In genomic region chr19:1872807-1873523, GRCh38 we compare ENCODE assay signal across 10 cellular contexts. TPM values are rescaled to one million over a fixed set of nuclear protein-coding genes. Genes with fewer than 3 reads are reported as not detected.
DNase-seq lines count a peak whose midpoint lies in the region; ATAC-seq, FAIRE-seq and TF ChIP-seq lines count a peak whose summit lies in the region.
"Had no signal": no experiment of that assay in that cellular context is flagged by ENCODE, and none has a peak within 500 bp of the region (broad histone marks: within the 10 kb centered on the region; RNA-seq: fewer than 3 reads in every experiment).

No MANE protein-coding gene starts in this region.

- H3K27me3 ChIP-seq in DOHH2 (ENCODE audit: control insufficient read depth, low read length), result no peaks in the 10 kb centered on the region

- H3K4me1 Mint-ChIP-seq in activated T-helper 17 cell treated with anti-CD3 and anti-CD28 coated beads, Interleukin-2, amount 50 U/mL, for 72 hours, result peaks cover 6% of the 10 kb centered on the region
- peaks cover 32% of the 10 kb centered on the region for H3K4me1 Mint-ChIP-seq in stimulated activated effector memory CD8-positive, alpha-beta T cell treated with anti-CD3 and anti-CD28 coated beads, Interleukin-12 subunit alpha, Interleukin-12 subunit beta, amount 100 ng/mL, for 72 hours

- intact Hi-C loops in kidney (cut with DNase I), result no loop called here

- no peak for ATAC-seq in activated T-helper 17 cell treated with anti-CD3 and anti-CD28 coated beads, Interleukin-2, amount 50 U/mL, for 72 hours (replicated peaks)
- ATAC-seq in stimulated activated effector memory CD8-positive, alpha-beta T cell treated with anti-CD3 and anti-CD28 coated beads, Interleukin-12 subunit alpha, Interleukin-12 subunit beta, amount 100 ng/mL, for 72 hours, result no peak
- ATAC-seq in HG02885 (IDR thresholded peaks at IDR 0.05; ENCODE audit: poor library complexity, unreplicated experiment) (no peak), GM18505 (IDR thresholded peaks at IDR 0.05; ENCODE audit: unreplicated experiment) (no peak), GM19452 (IDR thresholded peaks at IDR 0.05; ENCODE audit: unreplicated experiment) (no peak)

- FAIRE-seq in kidney (lab: Jason Lieb, UNC), result no peak

- DNase-seq in kidney, result peak; percentile 79
- DNase-seq in stimulated activated effector memory CD8-positive, alpha-beta T cell treated with anti-CD3 and anti-CD28 coated beads, Interleukin-12 subunit alpha, Interleukin-12 subunit beta, amount 100 ng/mL, for 72 hours (ENCODE audit: low spot score in 2 of 2), result no peak
- DNase-seq: Karpas-422; NCI-H69; stimulated activated CD8-positive, alpha-beta memory T cell treated with anti-CD3 and anti-CD28 coated beads, Interleukin-4, amount 100 ng/mL, for 48 hours had no signal

- no peak for TF ChIP-seq POLR2A in GM18505 (IDR thresholded peaks at IDR 0.05; ENCODE audit: borderline replicate concordance, extremely low read depth, insufficient read depth, insufficient read length)

- no peak for TF ChIP-seq CTCF in DOHH2 (IDR thresholded peaks at IDR 0.05; ENCODE audit: low read depth, low read length, poor library complexity, severe bottlenecking)
- TF ChIP-seq CTCF in kidney (IDR thresholded peaks at IDR 0.05; ENCODE audit: borderline replicate concordance, extremely low read depth, insufficient read depth), result no peak

- peaks cover 11% of the 10 kb centered on the region; the same call in 1 of the 2 replicates for H4K20me1 ChIP-seq in DOHH2 (ENCODE audit: control insufficient read depth, insufficient read depth, low read depth, low read length)

- H3K4me1 ChIP-seq in DOHH2 (ENCODE audit: control insufficient read depth, low read length), result peaks cover 16% of the 10 kb centered on the region
- peaks cover 13 to 28% of the 10 kb centered on the region in 2 donors for H3K4me1 ChIP-seq in kidney (ENCODE audit: control insufficient read depth in 1 of 2, insufficient read depth in 1 of 2, low read depth in 1 of 2, low read length in 2 of 2)

- no peaks in the 10 kb centered on the region for H3K9me3 ChIP-seq in DOHH2 (ENCODE audit: control insufficient read depth, insufficient read depth, low read length)
- H3K9me3 ChIP-seq in kidney (ENCODE audit: control insufficient read depth in 1 of 2, low read length in 2 of 2), result no peaks in the 10 kb centered on the region

- peak overlapping the region in 1 of 2 donors; percentile 61 for H3K9ac ChIP-seq in kidney (ENCODE audit: low read length in 2 of 2)

- peaks cover 56% of the 10 kb centered on the region for H3K36me3 Mint-ChIP-seq in activated T-helper 17 cell treated with anti-CD3 and anti-CD28 coated beads, Interleukin-2, amount 50 U/mL, for 72 hours (ENCODE audit: low read depth)
- H3K36me3 Mint-ChIP-seq in stimulated activated effector memory CD8-positive, alpha-beta T cell treated with anti-CD3 and anti-CD28 coated beads, Interleukin-12 subunit alpha, Interleukin-12 subunit beta, amount 100 ng/mL, for 72 hours, result peaks cover 68% of the 10 kb centered on the region

- H3K4me3 ChIP-seq in DOHH2 (ENCODE audit: low read length), result no peak overlapping the region
- peak overlapping the region in 1 of 2 donors; percentile 81 for H3K4me3 ChIP-seq in kidney (ENCODE audit: low read length in 2 of 2)

- H3K4me2 ChIP-seq in DOHH2 (ENCODE audit: low read length), result 0 out of 2 replicates have a peak overlapping the region, but pooled peaks have one; percentile 75

- no peaks in the 10 kb centered on the region for H3K9me3 Mint-ChIP-seq in activated T-helper 17 cell treated with anti-CD3 and anti-CD28 coated beads, Interleukin-2, amount 50 U/mL, for 72 hours
- H3K9me3 Mint-ChIP-seq in stimulated activated effector memory CD8-positive, alpha-beta T cell treated with anti-CD3 and anti-CD28 coated beads, Interleukin-12 subunit alpha, Interleukin-12 subunit beta, amount 100 ng/mL, for 72 hours, result no peaks in the 10 kb centered on the region

- H3K4me3 Mint-ChIP-seq in activated T-helper 17 cell treated with anti-CD3 and anti-CD28 coated beads, Interleukin-2, amount 50 U/mL, for 72 hours, result peak overlapping the region; percentile 98
- H3K4me3 Mint-ChIP-seq in stimulated activated effector memory CD8-positive, alpha-beta T cell treated with anti-CD3 and anti-CD28 coated beads, Interleukin-12 subunit alpha, Interleukin-12 subunit beta, amount 100 ng/mL, for 72 hours, result peak overlapping the region; percentile 95

- H3K27ac ChIP-seq in DOHH2 (ENCODE audit: low read depth, low read length) (no peak overlapping the region), kidney (ENCODE audit: low read depth in 2 of 2, low read length in 2 of 2) (peak overlapping the region; percentile 4 to 57)

- H3F3A ChIP-seq in DOHH2 (ENCODE audit: control insufficient read depth, insufficient read depth), result no peaks in the 10 kb centered on the region

- H3K27ac Mint-ChIP-seq in activated T-helper 17 cell treated with anti-CD3 and anti-CD28 coated beads, Interleukin-2, amount 50 U/mL, for 72 hours, result no peak overlapping the region
- H3K27ac Mint-ChIP-seq in stimulated activated effector memory CD8-positive, alpha-beta T cell treated with anti-CD3 and anti-CD28 coated beads, Interleukin-12 subunit alpha, Interleukin-12 subunit beta, amount 100 ng/mL, for 72 hours, result peak overlapping the region; percentile 10

- H3K79me2 ChIP-seq in DOHH2 (ENCODE audit: control insufficient read depth, low read length), result peaks cover 66% of the 10 kb centered on the region

- no peaks in the 10 kb centered on the region for H3K9me2 ChIP-seq in DOHH2 (replicated peaks; ENCODE audit: control insufficient read depth, low read length)

- H3K36me3 ChIP-seq in DOHH2 (ENCODE audit: control insufficient read depth, low read length), result peaks cover 41% of the 10 kb centered on the region
- H3K36me3 ChIP-seq in kidney (ENCODE audit: control insufficient read depth in 1 of 2, insufficient read depth in 2 of 2, low read length in 2 of 2), result no peaks in the 10 kb centered on the region

- H3K27me3 Mint-ChIP-seq in activated T-helper 17 cell treated with anti-CD3 and anti-CD28 coated beads, Interleukin-2, amount 50 U/mL, for 72 hours, result no peaks in the 10 kb centered on the region

RNA-seq across cellular contexts. Expression of gene KLF16, which starts 9.6 kb away (rescaled TPM):
- 10 to 100 TPM; 16.3 to 32.9 TPM for total RNA-seq in activated T-helper 17 cell treated with anti-CD3 and anti-CD28 coated beads, Interleukin-2, amount 50 U/mL, for 72 hours
- total RNA-seq in kidney, result 22.2 TPM
- polyA plus RNA-seq in kidney (ENCODE audit: insufficient read depth, low read depth, low replicate concordance), result 10.4 TPM

RNA-seq across cellular contexts. Expression of gene ABHD17A, which starts 12.3 kb away (rescaled TPM):
- 100 to 1,000 TPM in 1 of 2 donors, 10 to 100 TPM in 1; 84.4 to 109 TPM for total RNA-seq in activated T-helper 17 cell treated with anti-CD3 and anti-CD28 coated beads, Interleukin-2, amount 50 U/mL, for 72 hours
- 63.8 TPM for total RNA-seq in kidney
- 65.1 TPM for polyA plus RNA-seq in kidney (ENCODE audit: insufficient read depth, low read depth, low replicate concordance)

RNA-seq across cellular contexts. Expression of gene REXO1, which starts 24.7 kb away (rescaled TPM):
- 10 to 100 TPM; 39.7 to 50.0 TPM for total RNA-seq in activated T-helper 17 cell treated with anti-CD3 and anti-CD28 coated beads, Interleukin-2, amount 50 U/mL, for 72 hours
- total RNA-seq in kidney, result 36.8 TPM
- polyA plus RNA-seq in kidney (ENCODE audit: insufficient read depth, low read depth, low replicate concordance), result 12.1 TPM

RNA-seq across cellular contexts. Expression of gene ADAT3, which starts 32.2 kb away (rescaled TPM):
- total RNA-seq in activated T-helper 17 cell treated with anti-CD3 and anti-CD28 coated beads, Interleukin-2, amount 50 U/mL, for 72 hours, result 10 to 100 TPM; 11.6 to 12.2 TPM
- total RNA-seq in kidney, result 10.3 TPM
- polyA plus RNA-seq in kidney (ENCODE audit: insufficient read depth, low read depth, low replicate concordance), result 6.1 TPM

RNA-seq across cellular contexts. Expression of gene SCAMP4, which starts 32.2 kb away (rescaled TPM):
- total RNA-seq in activated T-helper 17 cell treated with anti-CD3 and anti-CD28 coated beads, Interleukin-2, amount 50 U/mL, for 72 hours, result 10 to 100 TPM; 31.7 to 36.4 TPM
- 90.1 TPM for total RNA-seq in kidney
- 49.5 TPM for polyA plus RNA-seq in kidney (ENCODE audit: insufficient read depth, low read depth, low replicate concordance)
